15 cellular contexts compared by ENCODE assay signal in genomic region chr2:215427585-215427984, GRCh38. TPM values are rescaled to one million over a fixed set of nuclear protein-coding genes. Genes with fewer than 3 reads are reported as not detected.
A peak's percentile ranks its signal among the peaks of the same experiment; 100 is the strongest.
DNase-seq lines count a peak whose midpoint lies in the region; ATAC-seq, FAIRE-seq and TF ChIP-seq lines count a peak whose summit lies in the region.
"Had no signal": no experiment of that assay in that cellular context is flagged by ENCODE, and none has a peak within 500 bp of the region (broad histone marks: within the 10 kb centered on the region; RNA-seq: fewer than 3 reads in every experiment).

No MANE protein-coding gene starts in this region.

- TF ChIP-seq POLR2A in IMR-90 (IDR thresholded peaks at IDR 0.05; ENCODE audit: low read depth, low read length), result no peak; the same call in 1 of the 2 replicates

- no peak overlapping the region for H2BK5ac ChIP-seq in IMR-90 (ENCODE audit: low read depth, low read length, poor library complexity, severe bottlenecking)

- H4K20me1 ChIP-seq in IMR-90 (ENCODE audit: insufficient read depth, low read length), result peaks cover 20% of the 10 kb centered on the region; the same call in 1 of the 2 replicates
- H4K20me1 ChIP-seq: BLaER1 had no signal

- FAIRE-seq in islet of Langerhans (lab: Jason Lieb, UNC), result peak; percentile 72
- FAIRE-seq: H1 had no signal

- H3K9ac ChIP-seq in IMR-90 (ENCODE audit: low read depth, low read length), result no peak overlapping the region
- H3K9ac ChIP-seq: BLaER1 had no signal

- H3K4me3 ChIP-seq in IMR-90 (ENCODE audit: insufficient read depth, low read depth, low read length) (no peak overlapping the region), choroid plexus epithelial cell (ENCODE audit: low read depth, low read length) (peak overlapping the region; percentile 77), tibial artery (no peak overlapping the region)
- H3K4me3 ChIP-seq: BLaER1 had no signal

- H3K9me3 ChIP-seq in IMR-90 (ENCODE audit: control insufficient read depth, insufficient read depth, low read length), result no peaks in the 10 kb centered on the region
- no peaks in the 10 kb centered on the region for H3K9me3 ChIP-seq in tibial artery
- H3K9me3 ChIP-seq: BLaER1 had no signal

- H3K9me3 Mint-ChIP-seq in activated CD4-positive, alpha-beta memory T cell treated with anti-CD3 and anti-CD28 coated beads, Interleukin-2, amount 10 ng/mL, durations not matched to agents 7 days and 5 days, result no peaks in the 10 kb centered on the region

- ATAC-seq in IMR-90 (ENCODE audit: low read depth), result no peak

- no peaks in the 10 kb centered on the region for H3K36me3 Mint-ChIP-seq in activated CD4-positive, alpha-beta memory T cell treated with anti-CD3 and anti-CD28 coated beads, Interleukin-2, amount 10 ng/mL, durations not matched to agents 7 days and 5 days (ENCODE audit: low read depth)

- no peak overlapping the region for H3K18ac ChIP-seq in IMR-90 (ENCODE audit: low read depth, low read length)

- H4K5ac ChIP-seq in IMR-90 (ENCODE audit: low read depth, low read length), result no peak overlapping the region

- H3K14ac ChIP-seq in IMR-90 (replicated peaks; ENCODE audit: low read depth, low read length), result no peak overlapping the region

- H3K27ac ChIP-seq in IMR-90 (ENCODE audit: insufficient read depth, low read length) (no peak overlapping the region), tibial artery (peak overlapping the region; percentile 34 to 39)
- H3K27ac ChIP-seq: BLaER1 had no signal

- WGBS in IMR-90 (ENCODE audit: extremely low coverage in 2 of 2, insufficient read length in 1 of 2), 2 experiments, result no CpG with 5 or more reads among the region's 5 CpGs

- CTCF ChIA-PET in IMR-90 (lab: Yijun Ruan, JAX), result no interaction called here
- CTCF ChIA-PET in activated CD4-positive, alpha-beta memory T cell treated with anti-CD3 and anti-CD28 coated beads, Interleukin-2, amount 10 ng/mL, durations not matched to agents 7 days and 5 days (lab: Charles Lee), result no interaction called here

- no peak overlapping the region for H2AK9ac ChIP-seq in IMR-90 (replicated peaks; ENCODE audit: low read depth, low read length, poor library complexity)

- H3K27me3 Mint-ChIP-seq in activated CD4-positive, alpha-beta memory T cell treated with anti-CD3 and anti-CD28 coated beads, Interleukin-2, amount 10 ng/mL, durations not matched to agents 7 days and 5 days, result peaks cover 38% of the 10 kb centered on the region

- no peak overlapping the region for H4K8ac ChIP-seq in IMR-90 (ENCODE audit: low read depth in 2 of 2, low read length in 2 of 2)

- no peak for TF ChIP-seq RAD21 in IMR-90 (IDR thresholded peaks at IDR 0.05; ENCODE audit: low read length)

- H3K56ac ChIP-seq in IMR-90 (ENCODE audit: extremely low read depth, insufficient read depth, low read length), result no peak overlapping the region

- H2BK120ac ChIP-seq in IMR-90 (ENCODE audit: low read depth, low read length), result no peak overlapping the region

- no peak overlapping the region for H3K27ac Mint-ChIP-seq in activated CD4-positive, alpha-beta memory T cell treated with anti-CD3 and anti-CD28 coated beads, Interleukin-2, amount 10 ng/mL, durations not matched to agents 7 days and 5 days

- intact Hi-C loops in IMR-90 (cut with micrococcal nuclease), result no loop called here
- intact Hi-C loops in tibial artery (cut with DNase I; ENCODE audit: low total_unique reads), result no loop called here

- in situ Hi-C loops in IMR-90 (cut with MboI; ENCODE audit: low sequenced_read_pairs), result no loop called here

- dilution Hi-C loops in IMR-90 (cut with HindIII; ENCODE audit: low sequenced_read_pairs, unreplicated experiment), result no loop called here

- no peak overlapping the region for H2BK20ac ChIP-seq in IMR-90 (ENCODE audit: low read depth, low read length)

- H3K4me3 Mint-ChIP-seq in activated CD4-positive, alpha-beta memory T cell treated with anti-CD3 and anti-CD28 coated beads, Interleukin-2, amount 10 ng/mL, durations not matched to agents 7 days and 5 days, result no peak overlapping the region

- H3K4me1 ChIP-seq in IMR-90 (ENCODE audit: control insufficient read depth, insufficient read depth, low read length) (peaks cover 6% of the 10 kb centered on the region), tibial artery (peaks cover 0 to 83% (median 16%) of the 10 kb centered on the region in 4 donors)

- no peak overlapping the region for H2BK15ac ChIP-seq in IMR-90 (ENCODE audit: low read depth, low read length)

- H3K36me3 ChIP-seq in IMR-90 (ENCODE audit: control insufficient read depth, insufficient read depth, low read length) (peaks cover 69% of the 10 kb centered on the region), tibial artery (peaks cover 61 to 80% (median 62%) of the 10 kb centered on the region in 3 donors)
- H3K36me3 ChIP-seq: BLaER1 had no signal

- peaks cover 27 to 55% of the 10 kb centered on the region in 2 experiments for H3K79me1 ChIP-seq in IMR-90 (ENCODE audit: low read depth in 1 of 2, low read length in 2 of 2)

- POLR2A ChIA-PET in IMR-90 (lab: Charles Lee; ENCODE audit: unreplicated experiment), result no interaction called here
- POLR2A ChIA-PET in activated CD4-positive, alpha-beta memory T cell treated with anti-CD3 and anti-CD28 coated beads, Interleukin-2, amount 10 ng/mL, durations not matched to agents 7 days and 5 days (lab: Charles Lee), result no interaction called here

- H3K4me1 Mint-ChIP-seq in activated CD4-positive, alpha-beta memory T cell treated with anti-CD3 and anti-CD28 coated beads, Interleukin-2, amount 10 ng/mL, durations not matched to agents 7 days and 5 days, result no peaks in the 10 kb centered on the region

- H3K4ac ChIP-seq in IMR-90 (ENCODE audit: low read depth, low read length), result no peak overlapping the region

- peak; percentile 18 for DNase-seq in IMR-90
- DNase-seq in choroid plexus epithelial cell (ENCODE audit: low read depth), result peak; percentile 53
- no peak for DNase-seq in tibial artery
- DNase-seq in HUDEP-2 (lab: John Stamatoyannopoulos, UW; ENCODE audit: unreplicated experiment in 76 of 76), result no peak
- no peak for DNase-seq in activated CD4-positive, alpha-beta memory T cell treated with anti-CD3 and anti-CD28 coated beads, Interleukin-2, amount 10 ng/mL, durations not matched to agents 7 days and 5 days
- no peak for DNase-seq in midbrain (lab: John Stamatoyannopoulos, UW)
- DNase-seq: EL, Karpas-422, NCI-H1105 treated with DMSO at 0.1 percent for 48 hours, NCI-H187 treated with DMSO at 0.1 percent for 48 hours, NCI-H446 treated with DMSO at 0.1 percent for 48 hours, NCI-H748 treated with DMSO at 0.1 percent for 48 hours had no signal

- no peak overlapping the region for H4K91ac ChIP-seq in IMR-90 (ENCODE audit: insufficient read depth, low read depth, low read length)

- BruUV-seq in IMR-90 (replicated peaks; lab: Mats Ljungman, UMichigan), result no TSS peak

- TF ChIP-seq CTCF in IMR-90 (conservative IDR thresholded peaks at IDR 0.05; ENCODE audit: low read depth, low read length) (no peak), choroid plexus epithelial cell (conservative IDR thresholded peaks at IDR 0.05; ENCODE audit: low read depth, low read length) (no peak), tibial artery (IDR thresholded peaks at IDR 0.05) (no peak)

- no peak overlapping the region for H2AFZ ChIP-seq in IMR-90 (replicated peaks; ENCODE audit: low read length, poor library complexity)

- H2AK5ac ChIP-seq in IMR-90 (ENCODE audit: low read depth, low read length), result no peak overlapping the region

- H3K27me3 ChIP-seq in IMR-90 (ENCODE audit: control insufficient read depth, insufficient read depth, low read length) (no peaks in the 10 kb centered on the region), tibial artery (no peaks in the 10 kb centered on the region)
- H3K27me3 ChIP-seq: BLaER1 had no signal

- no peak overlapping the region for H3K4me2 ChIP-seq in IMR-90 (ENCODE audit: low read depth, low read length)
- H3K4me2 ChIP-seq: BLaER1 had no signal

- H3K9me1 ChIP-seq in IMR-90 (ENCODE audit: insufficient read depth, low read length), result peaks cover 17% of the 10 kb centered on the region

- H3K23ac ChIP-seq in IMR-90 (ENCODE audit: low read depth, low read length), result no peak overlapping the region

TF ChIP-seq in IMR-90, 13 proteins besides CTCF, POLR2A, EP300 and RAD21:
- TF ChIP-seq MXI1 (IDR thresholded peaks at IDR 0.05; ENCODE audit: borderline replicate concordance, low read depth, low read length), result no peak
- TF ChIP-seq FOS (IDR thresholded peaks at IDR 0.05; ENCODE audit: low read depth, low read length), result no peak
- TF ChIP-seq MAFK (IDR thresholded peaks at IDR 0.05; ENCODE audit: low read depth, low read length), result no peak
- no peak for TF ChIP-seq NFE2L2 (IDR thresholded peaks at IDR 0.05; ENCODE audit: low read depth, low read length)
- no peak for TF ChIP-seq BHLHE40 (IDR thresholded peaks at IDR 0.05; ENCODE audit: low read depth, low read length)
- no peak for TF ChIP-seq CHD1 (IDR thresholded peaks at IDR 0.05; ENCODE audit: low read depth, low read length)

RNA-seq across cellular contexts. Expression of gene FN1, which starts 8.3 kb away (rescaled TPM):
- total RNA-seq in IMR-90 (2012; rRNA removed), result 7,693 and 8,243 TPM in 2 replicates
- 11,046 and 13,004 TPM in 2 replicates for polyA plus RNA-seq in IMR-90 (2012; rRNA removed)
- 4,918 and 6,925 TPM in 2 replicates for polyA plus RNA-seq in IMR-90 (2012; cell fraction: cytosol; rRNA removed)
- 23,704 and 31,508 TPM in 2 replicates for polyA plus RNA-seq in IMR-90 (2012; cell fraction: nucleus; rRNA removed; ENCODE audit: low replicate concordance)
- 1 to 10 TPM; 1.8 to 2.2 TPM for total RNA-seq in activated CD4-positive, alpha-beta memory T cell treated with anti-CD3 and anti-CD28 coated beads, Interleukin-2, amount 10 ng/mL, durations not matched to agents 7 days and 5 days

Comparison
In these comparisons a context has a peak if more than half of its experiments do, and no peak if none do; other contexts are left out.
1. DNase-seq: peak in IMR-90 (single experiment) and choroid plexus epithelial cell (single experiment); none in tibial artery (0 of 2), HUDEP-2 (0 of 76), activated CD4-positive, alpha-beta memory T cell treated with anti-CD3 and anti-CD28 coated beads, Interleukin-2, amount 10 ng/mL, durations not matched to agents 7 days and 5 days (single experiment) and midbrain (single experiment).
2. RNA of gene FN1, which starts 8.3 kb away (total RNA-seq): 7,693 to 8,243 TPM in IMR-90; 1.8 to 2.2 TPM in activated CD4-positive, alpha-beta memory T cell treated with anti-CD3 and anti-CD28 coated beads, Interleukin-2, amount 10 ng/mL, durations not matched to agents 7 days and 5 days; every median in the first group is over 1,000 times any median in the second.